In genomic region chr12:32918890-32919791, GRCh38 we compare ENCODE assay signal across 8 cellular contexts. TPM values are rescaled to one million over a fixed set of nuclear protein-coding genes. Genes with fewer than 3 reads are reported as not detected.
A peak's percentile ranks its signal among the peaks of the same experiment; 100 is the strongest.
DNase-seq lines count a peak whose midpoint lies in the region; ATAC-seq and TF ChIP-seq lines count a peak whose summit lies in the region.

No MANE protein-coding gene starts in this region.

- peak; percentile 90 for DNase-seq in Caki2 (ENCODE audit: low read depth)
- DNase-seq in HCT116 (ENCODE audit: low read depth, low spot score) = no peak
- DNase-seq in NCI-H69 (lab: John Stamatoyannopoulos, UW) = peak; percentile 9
- DNase-seq in epithelial cell of esophagus (ENCODE audit: low read depth) = peak; percentile 86
- DNase-seq in osteocyte (ENCODE audit: extremely low spot score, unreplicated experiment) = no peak
- no peak for DNase-seq in aorta
- DNase-seq in hepatic stellate cell (ENCODE audit: low spot score) = no peak

- peaks cover 5% of the 10 kb centered on the region for H3K9me3 Mint-ChIP-seq in osteocyte (ENCODE audit: unreplicated experiment)

- H3K36me3 Mint-ChIP-seq in osteocyte (ENCODE audit: unreplicated experiment) = no peaks in the 10 kb centered on the region

- H3K4me3 Mint-ChIP-seq in osteocyte (ENCODE audit: unreplicated experiment) = no peak overlapping the region

- in situ Hi-C loops in Caki2 (cut with HindIII; ENCODE audit: low pct_unique_long_range_greater_than_20kb, low sequenced_read_pairs) = no loop called here

- H3K27ac ChIP-seq in HCT116 (ENCODE audit: low read depth, low read length) (no peak overlapping the region), aorta (ENCODE audit: low read depth in 1 of 2, low read length in 2 of 2) (no peak overlapping the region)

- RAD21 ChIA-PET in HCT116 (lab: Charles Lee; ENCODE audit: low non-redundant PET in 1 of 2, low total read pairs in 2 of 2, uncharacterized antibody in 2 of 2, unreplicated experiment in 2 of 2) = interaction anchor here (1.7 to 2.0 kb wide), 2 partner anchors 163 to 164 kb away, joined by 4 to 8 read pairs; partner anchors contain the start of gene YARS2 (in 2 of the 2)

- H3K9me3 ChIP-seq in HCT116 (ENCODE audit: control insufficient read depth in 1 of 2, insufficient read depth in 1 of 2, low read depth in 1 of 2, low read length in 2 of 2) (no peaks in the 10 kb centered on the region), aorta (ENCODE audit: control insufficient read depth, low read length) (peaks cover 2% of the 10 kb centered on the region)

- H2AFZ ChIP-seq in HCT116 (ENCODE audit: low read depth, low read length, poor library complexity, severe bottlenecking) = peak overlapping the region; percentile 100

- H3K27me3 Mint-ChIP-seq in osteocyte (ENCODE audit: unreplicated experiment) = no peaks in the 10 kb centered on the region

- peak overlapping the region; percentile 82 for H3K27ac Mint-ChIP-seq in osteocyte (ENCODE audit: unreplicated experiment)

- no peaks in the 10 kb centered on the region for H4K20me1 ChIP-seq in HCT116 (ENCODE audit: insufficient read depth)

- H3K9me2 ChIP-seq in HCT116 (ENCODE audit: insufficient read depth) = no peaks in the 10 kb centered on the region

- 47 to 49% methylated on average over 11 of the region's 11 CpGs for WGBS in aorta, 2 donors

- ATAC-seq in HCT116 (peak; percentile 80), GM18519 (IDR thresholded peaks at IDR 0.05; ENCODE audit: low FRiP score, unreplicated experiment) (no peak), aorta (ENCODE audit: low FRiP score) (no peak)

- intact Hi-C loops in HCT116 (cut with micrococcal nuclease) = loop anchor here (1.0 to 10.0 kb wide), 2 partner anchors 163 to 1264 kb away; partner anchors contain the start of gene ETFBKMT
- intact Hi-C loops in aorta (cut with DNase I) = no loop called here

- TF ChIP-seq RAD21 in HCT116 (IDR thresholded peaks at IDR 0.05; ENCODE audit: low read depth) = peak; percentile 80

- peaks cover 49% of the 10 kb centered on the region for H3K4me1 Mint-ChIP-seq in osteocyte (ENCODE audit: unreplicated experiment)

- no peaks in the 10 kb centered on the region for H3K79me2 ChIP-seq in HCT116 (ENCODE audit: insufficient read depth, low read length)

- TF ChIP-seq POLR2A in HCT116 (IDR thresholded peaks at IDR 0.05; ENCODE audit: borderline replicate concordance, extremely low read depth, insufficient read depth, insufficient read length) = no peak

- H3K4me1 ChIP-seq in HCT116 (ENCODE audit: control insufficient read depth in 1 of 2, insufficient read depth in 2 of 2, low read length in 2 of 2) = peaks cover 0 to 16% of the 10 kb centered on the region in 2 experiments; a peak in 2 of 4 replicates
- no peaks in the 10 kb centered on the region for H3K4me1 ChIP-seq in aorta (ENCODE audit: control insufficient read depth in 1 of 2, insufficient read depth in 2 of 2, low read length in 2 of 2)

- H3K4me2 ChIP-seq in HCT116 (ENCODE audit: low read length) = peak overlapping the region; percentile 54

- H3K27me3 ChIP-seq in HCT116 (ENCODE audit: insufficient read depth, low read length) = no peaks in the 10 kb centered on the region
- H3K27me3 ChIP-seq in aorta (ENCODE audit: control insufficient read depth in 1 of 2, insufficient read depth in 2 of 2, low read length in 1 of 2) = no peaks in the 10 kb centered on the region

- no TSS peak for BruUV-seq in HCT116 (replicated peaks; lab: Mats Ljungman, UMichigan)

- H3K4me3 ChIP-seq in HCT116 (replicated peaks in 1 of 2; ENCODE audit: low read depth in 1 of 2, low read length in 2 of 2) = no peak overlapping the region
- H3K4me3 ChIP-seq in epithelial cell of esophagus (ENCODE audit: low read length) = no peak overlapping the region
- no peak overlapping the region for H3K4me3 ChIP-seq in aorta (ENCODE audit: low read length in 2 of 2)

- no peak overlapping the region for H3K9ac ChIP-seq in HCT116 (ENCODE audit: low read length)

- H3K36me3 ChIP-seq in HCT116 (ENCODE audit: control insufficient read depth in 1 of 2, insufficient read depth in 2 of 2, low read length in 2 of 2) = no peaks in the 10 kb centered on the region
- no peaks in the 10 kb centered on the region for H3K36me3 ChIP-seq in aorta (ENCODE audit: control insufficient read depth in 1 of 2, insufficient read depth in 2 of 2, low read length in 1 of 2)

- CTCF ChIA-PET in HCT116 (lab: Charles Lee) = interaction anchor here (0.7 to 5.1 kb wide), 6 partner anchors 9 to 1266 kb away, joined by 3 to 51 read pairs (median 3); partner anchors contain the start of gene YARS2

- POLR2A ChIA-PET in HCT116 (lab: Charles Lee) = interaction anchor here (2.1 kb wide), 1 partner anchor 163 kb away, joined by 9 read pairs; the partner anchor contains the start of gene YARS2

- TF ChIP-seq CTCF in HCT116 (IDR thresholded peaks at IDR 0.05 in 2 of 3, conservative IDR thresholded peaks at IDR 0.05 in 1 of 3; ENCODE audit: borderline replicate concordance in 1 of 3, insufficient read depth in 1 of 3, low read depth in 2 of 3, low read length in 2 of 3) (peak; percentile 58 to 61 (median 59); a peak in 5 of 6 replicates), epithelial cell of esophagus (IDR thresholded peaks at IDR 0.05; ENCODE audit: insufficient read depth, low read depth, low read length, missing control alignments) (peak; percentile 38), osteocyte (IDR thresholded peaks at IDR 0.05) (peak; percentile 78)

TF ChIP-seq in HCT116, 20 proteins besides CTCF, POLR2A, EP300 and RAD21:
- TF ChIP-seq JUND (IDR thresholded peaks at IDR 0.05) (no peak), SP1 (IDR thresholded peaks at IDR 0.05; ENCODE audit: low read depth) (no peak), EZH2 (IDR thresholded peaks at IDR 0.05) (no peak), ZNF274 (IDR thresholded peaks at IDR 0.05; ENCODE audit: low read depth, low read length) (no peak), MAX (IDR thresholded peaks at IDR 0.05) (no peak), FOSL1 (IDR thresholded peaks at IDR 0.05; ENCODE audit: low read depth) (no peak), REST (IDR thresholded peaks at IDR 0.05; ENCODE audit: low read depth) (no peak), SRF (IDR thresholded peaks at IDR 0.05; ENCODE audit: low read depth) (no peak), ELF1 (IDR thresholded peaks at IDR 0.05; ENCODE audit: borderline replicate concordance, low read depth) (no peak), EGR1 (IDR thresholded peaks at IDR 0.05; ENCODE audit: low read depth) (no peak), ATF3 (IDR thresholded peaks at IDR 0.05) (no peak), EZH2phosphoT487 (IDR thresholded peaks at IDR 0.05; ENCODE audit: borderline replicate concordance) (no peak), ZBTB33 (IDR thresholded peaks at IDR 0.05; ENCODE audit: extremely low read depth, insufficient replicate concordance, low read length) (no peak), ZFX (IDR thresholded peaks at IDR 0.05) (no peak)

RNA-seq across cellular contexts. Expression of gene PKP2, which starts 22.6 kb away (rescaled TPM):
- 9.6 and 12.9 TPM in 2 replicates for total RNA-seq in Caki2 (2014; rRNA removed; shearing (Covaris generic); ENCODE audit: low replicate concordance)
- total RNA-seq in HCT116 (2021; ENCODE audit: unreplicated experiment) (21.5 TPM), osteocyte (2.1 and 3.0 TPM in 2 replicates), aorta (1 to 10 TPM in 1 of 2 donors, under 1 TPM in 1; 0.84 to 1.4 TPM)
- polyA plus RNA-seq in HCT116 (2012) = 10.6 and 12.0 TPM in 2 replicates
- 1 to 10 TPM in 1 of 2 donors, under 1 TPM in 1; 0.38 to 4.4 TPM for polyA plus RNA-seq in aorta

Comparison
In these comparisons a context has a peak if more than half of its experiments do, and no peak if none do; other contexts are left out.
1. DNase-seq: peak in Caki2 (single experiment), NCI-H69 (single experiment) and epithelial cell of esophagus (single experiment); none in HCT116 (single experiment), osteocyte (single experiment), aorta (0 of 2) and hepatic stellate cell (single experiment).
2. Peak in every context shown above with its lines, with median percentiles within 50 percentile points of each other: CTCF ChIP-seq.